ENCODE assay signal across 20 cellular contexts in the genomic region with DNA sequence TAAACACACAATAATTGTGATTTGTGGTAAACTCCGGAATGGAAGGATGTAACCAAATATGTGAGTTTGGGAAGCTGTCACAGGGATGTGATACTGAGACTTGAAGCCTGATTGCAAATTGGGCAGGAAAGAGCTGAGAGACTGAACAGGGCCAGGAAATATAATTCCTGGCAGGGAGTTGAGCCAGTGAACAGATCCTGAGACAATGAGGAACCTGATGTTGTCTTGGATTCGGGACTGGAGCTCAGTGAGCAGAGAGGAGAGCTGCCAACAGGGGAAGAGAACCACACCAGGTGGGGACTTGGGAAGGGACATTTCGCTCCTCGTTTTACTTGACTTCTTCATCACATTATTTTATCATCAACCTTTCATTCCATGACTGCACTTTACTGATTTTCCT.
"Had no signal": no experiment of that assay in that cellular context is flagged by ENCODE, and none has a peak within 500 bp of the region (broad histone marks: within the 10 kb centered on the region; RNA-seq: fewer than 3 reads in every experiment).

No MANE protein-coding gene starts in this region.

- H3K4me3 ChIP-seq: MG63, SJSA1, SK-N-MC had no signal

- ATAC-seq: HepG2 had no signal

- H3K27me3 ChIP-seq: MG63, SJSA1 had no signal

- H3K27ac ChIP-seq: SJSA1, SK-N-MC had no signal

- H3K4me1 ChIP-seq: SJSA1 had no signal

- H3K36me3 ChIP-seq: MG63, SJSA1 had no signal

- DNase-seq: IMR-90, Karpas-422, KG1, MG63, NCI-H1092 treated with DMSO at 0.1 percent for 48 hours, NCI-H1436, NCI-H187, NCI-H2029, NCI-H2081 treated with DMSO at 0.1 percent for 48 hours, NCI-H2171, NCI-H226, NCI-H524, NCI-H526 treated with DMSO at 0.1 percent for 48 hours, NCI-H774, Right ventricle myocardium superior, RPMI8226, SIG-M5 had no signal
